Comparison of ENCODE assay signal across 16 cellular contexts in genomic region chr6:73177221-73177944, GRCh38. TPM values are rescaled to one million over a fixed set of nuclear protein-coding genes. Genes with fewer than 3 reads are reported as not detected.
DNase-seq lines count a peak whose midpoint lies in the region; ATAC-seq, FAIRE-seq and TF ChIP-seq lines count a peak whose summit lies in the region.
"Had no signal": no experiment of that assay in that cellular context is flagged by ENCODE, and none has a peak within 500 bp of the region (broad histone marks: within the 10 kb centered on the region; RNA-seq: fewer than 3 reads in every experiment).

No MANE protein-coding gene starts in this region.

- intact Hi-C loops in kidney (cut with DNase I) = no loop called here

- no peak overlapping the region for H3K27ac Mint-ChIP-seq in memory B cell
- H3K27ac Mint-ChIP-seq in activated CD8-positive, alpha-beta memory T cell treated with anti-CD3 and anti-CD28 coated beads, Interleukin-2, amount 10 ng/mL, durations not matched to agents 7 days and 5 days = no peak overlapping the region
- H3K27ac Mint-ChIP-seq: activated T-helper 1 cell treated with anti-CD3 and anti-CD28 coated beads, Interleukin-12 subunit alpha, Interleukin-12 subunit beta, Interleukin-2, Interleukin-4 antibody, amounts not matched to agents 30 ng/mL and 10 ng/mL and 1 ng/mL, durations not matched to agents 14 hours and 24 hours and 36 hours; CD8-positive, alpha-beta T cell had no signal

- TF ChIP-seq CTCF in kidney (IDR thresholded peaks at IDR 0.05; ENCODE audit: borderline replicate concordance, extremely low read depth, insufficient read depth) = no peak

- peaks cover 12% of the 10 kb centered on the region for H3K4me1 Mint-ChIP-seq in memory B cell
- peaks cover 2% of the 10 kb centered on the region for H3K4me1 Mint-ChIP-seq in activated CD8-positive, alpha-beta memory T cell treated with anti-CD3 and anti-CD28 coated beads, Interleukin-2, amount 10 ng/mL, durations not matched to agents 7 days and 5 days

- H3K27ac ChIP-seq in kidney (ENCODE audit: low read depth in 2 of 2, low read length in 2 of 2) = no peak overlapping the region
- H3K27ac ChIP-seq: brain microvascular endothelial cell, epithelial cell of prostate, transverse colon had no signal

- CTCF ChIA-PET in activated CD8-positive, alpha-beta memory T cell treated with anti-CD3 and anti-CD28 coated beads, Interleukin-2, amount 10 ng/mL, durations not matched to agents 7 days and 5 days (lab: Charles Lee) = no interaction called here

- H3K4me3 ChIP-seq in kidney (ENCODE audit: low read length in 2 of 2) = no peak overlapping the region
- H3K4me3 ChIP-seq: transverse colon had no signal

- no peak overlapping the region for H3K9ac ChIP-seq in kidney (ENCODE audit: low read length in 2 of 2)

- H3K4me3 Mint-ChIP-seq in memory B cell = no peak overlapping the region
- H3K4me3 Mint-ChIP-seq in activated CD8-positive, alpha-beta memory T cell treated with anti-CD3 and anti-CD28 coated beads, Interleukin-2, amount 10 ng/mL, durations not matched to agents 7 days and 5 days = no peak overlapping the region
- H3K4me3 Mint-ChIP-seq: activated T-helper 1 cell treated with anti-CD3 and anti-CD28 coated beads, Interleukin-12 subunit alpha, Interleukin-12 subunit beta, Interleukin-2, Interleukin-4 antibody, amounts not matched to agents 30 ng/mL and 10 ng/mL and 1 ng/mL, durations not matched to agents 14 hours and 24 hours and 36 hours; CD8-positive, alpha-beta T cell had no signal

- H3K36me3 Mint-ChIP-seq in memory B cell = no peaks in the 10 kb centered on the region
- no peaks in the 10 kb centered on the region for H3K36me3 Mint-ChIP-seq in activated CD8-positive, alpha-beta memory T cell treated with anti-CD3 and anti-CD28 coated beads, Interleukin-2, amount 10 ng/mL, durations not matched to agents 7 days and 5 days
- H3K36me3 Mint-ChIP-seq: CD8-positive, alpha-beta T cell had no signal

- FAIRE-seq in kidney (lab: Jason Lieb, UNC) = no peak

- no peaks in the 10 kb centered on the region for H3K9me3 ChIP-seq in kidney (ENCODE audit: control insufficient read depth in 1 of 2, low read length in 2 of 2)
- H3K9me3 ChIP-seq: transverse colon had no signal

- H3K9me3 Mint-ChIP-seq in memory B cell = no peaks in the 10 kb centered on the region
- no peaks in the 10 kb centered on the region for H3K9me3 Mint-ChIP-seq in activated CD8-positive, alpha-beta memory T cell treated with anti-CD3 and anti-CD28 coated beads, Interleukin-2, amount 10 ng/mL, durations not matched to agents 7 days and 5 days (ENCODE audit: low read depth)
- H3K9me3 Mint-ChIP-seq: activated T-helper 1 cell treated with anti-CD3 and anti-CD28 coated beads, Interleukin-12 subunit alpha, Interleukin-12 subunit beta, Interleukin-2, Interleukin-4 antibody, amounts not matched to agents 30 ng/mL and 10 ng/mL and 1 ng/mL, durations not matched to agents 14 hours and 24 hours and 36 hours; CD8-positive, alpha-beta T cell had no signal

- H3K36me3 ChIP-seq in kidney (ENCODE audit: control insufficient read depth in 1 of 2, insufficient read depth in 2 of 2, low read length in 2 of 2) = no peaks in the 10 kb centered on the region
- H3K36me3 ChIP-seq: brain microvascular endothelial cell, transverse colon had no signal

- H3K4me1 ChIP-seq in kidney (ENCODE audit: control insufficient read depth in 1 of 2, insufficient read depth in 1 of 2, low read depth in 1 of 2, low read length in 2 of 2) = peaks cover 0 to 2% of the 10 kb centered on the region in 2 donors

- ATAC-seq in GM18870 (IDR thresholded peaks at IDR 0.05; ENCODE audit: unreplicated experiment) = peak; percentile 60
- ATAC-seq in GM21717 (IDR thresholded peaks at IDR 0.05; ENCODE audit: unreplicated experiment) = peak; percentile 59
- peak; percentile 59 for ATAC-seq in HG03108 (IDR thresholded peaks at IDR 0.05; ENCODE audit: unreplicated experiment)
- peak; percentile 51 for ATAC-seq in memory B cell (ENCODE audit: low read depth)
- no peak for ATAC-seq in activated CD8-positive, alpha-beta memory T cell treated with anti-CD3 and anti-CD28 coated beads, Interleukin-2, amount 10 ng/mL, durations not matched to agents 7 days and 5 days
- ATAC-seq: CD8-positive, alpha-beta T cell; sciatic nerve had no signal

- DNase-seq in memory B cell (ENCODE audit: low spot score in 2 of 2) = no peak
- DNase-seq in activated CD8-positive, alpha-beta memory T cell treated with anti-CD3 and anti-CD28 coated beads, Interleukin-2, amount 10 ng/mL, durations not matched to agents 7 days and 5 days = no peak
- no peak for DNase-seq in kidney
- no peak for DNase-seq in stimulated activated CD4-positive, alpha-beta T cell treated with anti-CD3 and anti-CD28 coated beads, Interleukin-2, amount 100 ng/mL, for 24 hours
- DNase-seq in SK-N-DZ (ENCODE audit: low spot score) = no peak
- DNase-seq: brain microvascular endothelial cell; CD8-positive, alpha-beta T cell; midbrain; NCI-H510A treated with DMSO at 0.1 percent for 48 hours; transverse colon had no signal

- H3K27me3 Mint-ChIP-seq in memory B cell = no peaks in the 10 kb centered on the region
- peaks cover 2% of the 10 kb centered on the region for H3K27me3 Mint-ChIP-seq in activated CD8-positive, alpha-beta memory T cell treated with anti-CD3 and anti-CD28 coated beads, Interleukin-2, amount 10 ng/mL, durations not matched to agents 7 days and 5 days

RNA-seq across cellular contexts. Expression of gene KHDC1L, which starts 47.9 kb away (rescaled TPM):
- under 1 TPM in 1 of 2 experiments, not detected in 1; 0.67 TPM for total RNA-seq in activated CD8-positive, alpha-beta memory T cell treated with anti-CD3 and anti-CD28 coated beads, Interleukin-2, amount 10 ng/mL, durations not matched to agents 7 days and 5 days
- total RNA-seq in kidney = not detected
- not detected for polyA plus RNA-seq in kidney (ENCODE audit: insufficient read depth, low read depth, low replicate concordance)
- polyA plus RNA-seq in SK-N-DZ (2014; cell fraction: cytosol; rRNA removed) = not detected in 2 replicates
- not detected in 2 replicates for polyA plus RNA-seq in SK-N-DZ (2014; cell fraction: nucleus; rRNA removed)
- total RNA-seq: activated T-helper 1 cell treated with anti-CD3 and anti-CD28 coated beads, Interleukin-12 subunit alpha, Interleukin-12 subunit beta, Interleukin-2, Interleukin-4 antibody, amounts not matched to agents 30 ng/mL and 10 ng/mL and 1 ng/mL, durations not matched to agents 14 hours and 24 hours and 36 hours; CD8-positive, alpha-beta T cell; sciatic nerve; transverse colon had no signal
